Comparison of ENCODE assay signal across 1 cellular context in the genomic region with DNA sequence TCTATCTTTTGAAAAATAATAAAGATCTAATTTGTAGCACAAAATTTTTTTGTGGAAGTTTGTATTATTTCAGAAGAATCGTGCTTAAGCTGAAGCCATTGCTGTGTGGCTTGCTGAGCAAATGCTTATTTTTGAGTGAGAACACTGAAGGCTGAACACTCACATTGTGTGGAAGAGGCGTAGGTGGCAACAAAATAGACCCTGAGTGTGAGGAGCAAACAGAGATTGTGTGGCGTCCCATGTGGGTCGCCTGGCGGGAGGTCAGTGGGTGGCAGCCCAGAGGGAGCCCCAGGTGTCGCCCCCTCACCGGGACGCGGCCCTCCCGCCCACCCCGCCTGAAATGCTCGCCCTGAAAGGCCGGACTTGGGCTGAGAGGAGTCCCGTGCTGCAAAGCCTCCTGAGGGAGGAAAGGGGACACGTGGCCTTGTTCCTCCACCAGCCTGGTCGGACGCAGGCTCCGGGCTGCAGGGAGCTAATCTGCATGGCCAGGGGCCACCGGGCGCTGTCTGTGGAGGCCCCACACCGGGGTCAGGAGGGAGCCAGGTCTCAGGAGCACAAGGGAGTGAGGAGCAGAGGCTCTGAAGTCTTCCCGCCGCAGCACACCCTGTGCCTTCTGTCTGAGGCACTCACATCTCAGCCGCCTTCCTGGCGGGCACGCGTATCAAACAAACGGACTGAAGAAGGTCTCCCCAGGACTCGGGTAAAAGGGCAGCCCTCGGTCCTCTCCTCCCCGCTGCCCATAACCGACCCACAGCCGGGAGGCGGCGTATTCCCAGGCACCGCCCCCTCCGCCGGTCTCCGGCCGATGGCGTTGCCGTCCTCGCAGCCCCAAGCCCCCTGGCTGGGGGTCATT.
TF ChIP-seq lines count a peak whose summit lies in the region.

No MANE protein-coding gene starts in this region.

TF ChIP-seq in K562, 482 proteins besides CTCF, POLR2A, EP300 and RAD21:
- TF ChIP-seq BCL6 (CRISPR knock-in tag; IDR thresholded peaks at IDR 0.05) (no peak), XRCC3 (IDR thresholded peaks at IDR 0.05) (no peak), EWSR1 (IDR thresholded peaks at IDR 0.05; ENCODE audit: borderline replicate concordance, low read depth, partially characterized antibody) (no peak), E2F6 (IDR thresholded peaks at IDR 0.05; ENCODE audit: borderline replicate concordance in 1 of 2, extremely low read depth in 1 of 2, insufficient read depth in 1 of 2, insufficient read length in 1 of 2, low read depth in 1 of 2, low read length in 1 of 2, poor library complexity in 1 of 2, severe bottlenecking in 1 of 2) (no peak), OTX1 (CRISPR knock-in tag; IDR thresholded peaks at IDR 0.05) (no peak), NCOA6 (IDR thresholded peaks at IDR 0.05) (no peak), CHD7 (IDR thresholded peaks at IDR 0.05; ENCODE audit: low read depth, low read length) (no peak), CCAR2 (IDR thresholded peaks at IDR 0.05; ENCODE audit: low read depth, low read length) (no peak), NFIX (CRISPR knock-in tag; IDR thresholded peaks at IDR 0.05; ENCODE audit: low read depth) (no peak), ZBED1 (IDR thresholded peaks at IDR 0.05) (no peak), TSHZ1 (CRISPR knock-in tag; IDR thresholded peaks at IDR 0.05) (no peak)
- TF ChIP-seq, protein P1, sequence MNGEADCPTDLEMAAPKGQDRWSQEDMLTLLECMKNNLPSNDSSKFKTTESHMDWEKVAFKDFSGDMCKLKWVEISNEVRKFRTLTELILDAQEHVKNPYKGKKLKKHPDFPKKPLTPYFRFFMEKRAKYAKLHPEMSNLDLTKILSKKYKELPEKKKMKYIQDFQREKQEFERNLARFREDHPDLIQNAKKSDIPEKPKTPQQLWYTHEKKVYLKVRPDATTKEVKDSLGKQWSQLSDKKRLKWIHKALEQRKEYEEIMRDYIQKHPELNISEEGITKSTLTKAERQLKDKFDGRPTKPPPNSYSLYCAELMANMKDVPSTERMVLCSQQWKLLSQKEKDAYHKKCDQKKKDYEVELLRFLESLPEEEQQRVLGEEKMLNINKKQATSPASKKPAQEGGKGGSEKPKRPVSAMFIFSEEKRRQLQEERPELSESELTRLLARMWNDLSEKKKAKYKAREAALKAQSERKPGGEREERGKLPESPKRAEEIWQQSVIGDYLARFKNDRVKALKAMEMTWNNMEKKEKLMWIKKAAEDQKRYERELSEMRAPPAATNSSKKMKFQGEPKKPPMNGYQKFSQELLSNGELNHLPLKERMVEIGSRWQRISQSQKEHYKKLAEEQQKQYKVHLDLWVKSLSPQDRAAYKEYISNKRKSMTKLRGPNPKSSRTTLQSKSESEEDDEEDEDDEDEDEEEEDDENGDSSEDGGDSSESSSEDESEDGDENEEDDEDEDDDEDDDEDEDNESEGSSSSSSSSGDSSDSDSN (IDR thresholded peaks at IDR 0.05; ENCODE audit: borderline replicate concordance in 1 of 2, low read depth in 2 of 2, low read length in 2 of 2): no peak
